Comparison of ENCODE assay signal across 1 cellular context in genomic region chr11:58390551-58391063, GRCh38.
TF ChIP-seq lines count a peak whose summit lies in the region.

No MANE protein-coding gene starts in this region.

TF ChIP-seq in IMR-90, 13 proteins besides CTCF, POLR2A, EP300 and RAD21:
- TF ChIP-seq MXI1 (IDR thresholded peaks at IDR 0.05; ENCODE audit: borderline replicate concordance, low read depth, low read length) (no peak), USF2 (IDR thresholded peaks at IDR 0.05; ENCODE audit: low read depth, low read length) (no peak), RCOR1 (IDR thresholded peaks at IDR 0.05; ENCODE audit: insufficient replicate concordance, low read length) (no peak), FOS (IDR thresholded peaks at IDR 0.05; ENCODE audit: low read depth, low read length) (no peak), SMC3 (IDR thresholded peaks at IDR 0.05; ENCODE audit: low read depth, low read length) (no peak), RFX5 (IDR thresholded peaks at IDR 0.05; ENCODE audit: low read depth, low read length) (no peak), NFE2L2 (IDR thresholded peaks at IDR 0.05; ENCODE audit: low read depth, low read length) (no peak), CHD1 (IDR thresholded peaks at IDR 0.05; ENCODE audit: low read depth, low read length) (no peak), MAFK (IDR thresholded peaks at IDR 0.05; ENCODE audit: low read depth, low read length) (no peak), BHLHE40 (IDR thresholded peaks at IDR 0.05; ENCODE audit: low read depth, low read length) (no peak), MAZ (IDR thresholded peaks at IDR 0.05; ENCODE audit: borderline replicate concordance, low read depth, low read length) (no peak), ELK1 (IDR thresholded peaks at IDR 0.05; ENCODE audit: borderline replicate concordance, low read depth, low read length) (no peak), CEBPB (IDR thresholded peaks at IDR 0.05; ENCODE audit: low read depth, low read length) (no peak)
TF ChIP-seq in IMR-90: peak in this region for 0.
